Comparison of ENCODE assay signal across 1 cellular context in the genomic region with DNA sequence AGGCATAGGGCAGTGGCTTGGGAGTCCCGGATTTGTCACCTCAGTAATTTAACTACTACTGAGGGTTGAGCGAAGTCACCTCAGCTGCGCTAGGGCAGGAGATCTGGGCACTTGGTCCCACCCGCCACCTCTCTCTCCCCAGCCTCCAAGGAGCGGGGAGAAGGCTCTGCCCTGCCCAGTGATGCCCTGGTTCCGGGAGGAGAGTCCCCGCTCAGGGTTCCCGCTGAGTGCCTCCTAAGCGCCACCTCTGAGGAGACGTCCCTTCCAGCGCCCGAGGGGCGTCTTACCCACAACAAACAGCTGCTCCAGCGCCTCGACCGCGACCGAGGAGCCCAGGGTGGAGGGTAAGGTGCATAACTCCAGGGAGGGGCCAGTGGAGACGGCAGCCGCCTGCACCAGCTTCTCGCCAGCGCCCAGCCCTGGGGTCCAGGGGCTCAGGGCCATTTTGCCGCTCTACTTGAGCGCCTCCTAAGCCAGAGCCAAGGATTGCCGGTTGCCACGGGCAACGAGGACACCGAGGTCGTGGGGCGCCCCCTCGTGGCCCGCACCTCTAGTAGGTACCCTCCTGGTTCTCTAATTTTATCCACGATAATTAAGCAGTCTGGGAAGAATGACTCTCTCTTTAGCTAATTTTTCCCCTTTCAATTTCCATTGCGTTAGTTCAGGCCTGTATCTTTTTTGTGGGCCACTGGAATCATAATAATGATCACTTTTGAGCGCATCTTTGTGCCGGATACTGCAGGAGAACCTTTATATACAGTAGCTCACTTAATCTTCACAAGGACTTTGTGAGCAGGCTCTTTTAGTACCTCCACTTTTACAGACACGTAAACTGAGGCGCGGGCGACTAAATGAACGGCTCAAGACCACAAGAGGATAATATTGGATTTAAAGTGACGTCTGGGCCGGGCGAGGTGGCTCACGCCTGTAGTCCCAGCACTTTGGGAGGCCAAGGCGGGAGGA.
TF ChIP-seq lines count a peak whose summit lies in the region.

A gene (minus strand): TSS at position 481 of the 963 bp plus-strand sequence. CDS start 37 bp downstream, at position 444.

TF ChIP-seq in HCT116, 20 proteins besides CTCF, POLR2A, EP300 and RAD21 (continued from another document):
- TF ChIP-seq, protein P1, sequence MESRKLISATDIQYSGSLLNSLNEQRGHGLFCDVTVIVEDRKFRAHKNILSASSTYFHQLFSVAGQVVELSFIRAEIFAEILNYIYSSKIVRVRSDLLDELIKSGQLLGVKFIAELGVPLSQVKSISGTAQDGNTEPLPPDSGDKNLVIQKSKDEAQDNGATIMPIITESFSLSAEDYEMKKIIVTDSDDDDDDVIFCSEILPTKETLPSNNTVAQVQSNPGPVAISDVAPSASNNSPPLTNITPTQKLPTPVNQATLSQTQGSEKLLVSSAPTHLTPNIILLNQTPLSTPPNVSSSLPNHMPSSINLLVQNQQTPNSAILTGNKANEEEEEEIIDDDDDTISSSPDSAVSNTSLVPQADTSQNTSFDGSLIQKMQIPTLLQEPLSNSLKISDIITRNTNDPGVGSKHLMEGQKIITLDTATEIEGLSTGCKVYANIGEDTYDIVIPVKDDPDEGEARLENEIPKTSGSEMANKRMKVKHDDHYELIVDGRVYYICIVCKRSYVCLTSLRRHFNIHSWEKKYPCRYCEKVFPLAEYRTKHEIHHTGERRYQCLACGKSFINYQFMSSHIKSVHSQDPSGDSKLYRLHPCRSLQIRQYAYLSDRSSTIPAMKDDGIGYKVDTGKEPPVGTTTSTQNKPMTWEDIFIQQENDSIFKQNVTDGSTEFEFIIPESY (IDR thresholded peaks at IDR 0.05; ENCODE audit: extremely low read depth, insufficient replicate concordance, low read length), result no peak
- no peak for TF ChIP-seq SRF (IDR thresholded peaks at IDR 0.05; ENCODE audit: low read depth)
- TF ChIP-seq, protein P2, sequence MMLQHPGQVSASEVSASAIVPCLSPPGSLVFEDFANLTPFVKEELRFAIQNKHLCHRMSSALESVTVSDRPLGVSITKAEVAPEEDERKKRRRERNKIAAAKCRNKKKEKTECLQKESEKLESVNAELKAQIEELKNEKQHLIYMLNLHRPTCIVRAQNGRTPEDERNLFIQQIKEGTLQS (IDR thresholded peaks at IDR 0.05), result no peak
- no peak for TF ChIP-seq ZFX (IDR thresholded peaks at IDR 0.05)
- no peak for TF ChIP-seq TCF7L2 (IDR thresholded peaks at IDR 0.05; ENCODE audit: borderline replicate concordance, extremely low read depth, insufficient read depth, insufficient read length)
- TF ChIP-seq EZH2 (IDR thresholded peaks at IDR 0.05), result no peak
- TF ChIP-seq SIN3A (IDR thresholded peaks at IDR 0.05; ENCODE audit: low read depth), result no peak
- no peak for TF ChIP-seq EGR1 (IDR thresholded peaks at IDR 0.05; ENCODE audit: low read depth)
